28 cellular contexts compared by ENCODE assay signal in the genomic region with DNA sequence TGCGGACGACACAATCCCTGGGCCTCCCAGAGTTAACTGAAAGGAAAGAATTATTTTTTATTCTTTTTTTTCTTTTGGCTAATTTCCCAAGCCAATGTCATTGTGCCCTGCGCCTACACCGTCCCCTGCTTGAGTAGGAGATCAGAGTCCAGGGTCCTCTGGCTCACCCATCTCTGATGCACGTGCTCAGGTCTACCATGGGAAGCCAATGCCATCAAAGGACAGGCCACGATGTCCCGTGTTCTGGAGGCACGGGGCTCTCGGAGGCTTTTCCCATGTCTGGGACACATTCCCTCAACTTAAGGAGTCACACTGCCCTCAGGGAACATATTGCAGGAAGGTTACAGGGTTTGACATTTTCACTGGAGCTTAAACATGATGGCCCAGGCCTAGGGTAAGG.
"Had no signal": no experiment of that assay in that cellular context is flagged by ENCODE, and none has a peak within 500 bp of the region (broad histone marks: within the 10 kb centered on the region; RNA-seq: fewer than 3 reads in every experiment).

No MANE protein-coding gene starts in this region.

- H3K4me2 ChIP-seq: KMS-11 had no signal

- H3K4me3 ChIP-seq: Peyer's patch, SJSA1 had no signal

- H3K4me1 ChIP-seq: Peyer's patch had no signal

- DNase-seq: activated B cell treated with CpG ODN at 0.5 μM for 24 hours; activated CD4-positive, alpha-beta memory T cell treated with anti-CD3 and anti-CD28 coated beads, Interleukin-2, amount 10 ng/mL, durations not matched to agents 7 days and 5 days; activated CD4-positive, alpha-beta T cell treated with anti-CD3 and anti-CD28 coated beads for 1 hour; activated CD4-positive, alpha-beta T cell treated with anti-CD3 and anti-CD28 coated beads, Interleukin-2, amount 10 ng/mL, durations not matched to agents 7 days and 5 days; activated gamma-delta T cell; activated naive CD4-positive, alpha-beta T cell treated with anti-CD3 and anti-CD28 coated beads, Interleukin-2, amount 10 ng/mL, durations not matched to agents 7 days and 5 days; activated naive CD8-positive, alpha-beta T cell treated with anti-CD3 and anti-CD28 coated beads for 36 hours; activated T-cell treated with anti-CD3 and anti-CD28 coated beads for 4 hours; activated T-cell treated with anti-CD3 and anti-CD28 coated beads, Interleukin-2, amount 50 U/mL, for 48 hours; central memory CD4-positive, alpha-beta T cell; MV-4-11; NCI-H1092 treated with DMSO at 0.1 percent for 48 hours; NCI-H1417 treated with DMSO at 0.1 percent for 48 hours; NCI-H1694; NCI-H2029; NCI-H2107; NCI-H2171 treated with DMSO at 0.1 percent for 48 hours; NCI-H345; NCI-H510A; NCI-H526 treated with DMSO at 0.1 percent for 48 hours; NCI-H82; Peyer's patch; SHP77; SW 1271 had no signal

- H3K9me3 ChIP-seq: Peyer's patch, SJSA1 had no signal

- H3K27me3 ChIP-seq: Peyer's patch, SJSA1 had no signal

- H3K36me3 ChIP-seq: Peyer's patch, SJSA1 had no signal

- H3K9ac ChIP-seq: KMS-11 had no signal

- ATAC-seq: activated T-helper 17 cell treated with anti-CD3 and anti-CD28 coated beads, Interleukin-2, amount 50 U/mL, for 72 hours; SK-N-SH treated with all-trans-retinoic acid at 6 μM for 48 hours had no signal

- H3K27ac ChIP-seq: KMS-11, Peyer's patch, SJSA1 had no signal
